Comparison of ENCODE assay signal across 8 cellular contexts in the genomic region with DNA sequence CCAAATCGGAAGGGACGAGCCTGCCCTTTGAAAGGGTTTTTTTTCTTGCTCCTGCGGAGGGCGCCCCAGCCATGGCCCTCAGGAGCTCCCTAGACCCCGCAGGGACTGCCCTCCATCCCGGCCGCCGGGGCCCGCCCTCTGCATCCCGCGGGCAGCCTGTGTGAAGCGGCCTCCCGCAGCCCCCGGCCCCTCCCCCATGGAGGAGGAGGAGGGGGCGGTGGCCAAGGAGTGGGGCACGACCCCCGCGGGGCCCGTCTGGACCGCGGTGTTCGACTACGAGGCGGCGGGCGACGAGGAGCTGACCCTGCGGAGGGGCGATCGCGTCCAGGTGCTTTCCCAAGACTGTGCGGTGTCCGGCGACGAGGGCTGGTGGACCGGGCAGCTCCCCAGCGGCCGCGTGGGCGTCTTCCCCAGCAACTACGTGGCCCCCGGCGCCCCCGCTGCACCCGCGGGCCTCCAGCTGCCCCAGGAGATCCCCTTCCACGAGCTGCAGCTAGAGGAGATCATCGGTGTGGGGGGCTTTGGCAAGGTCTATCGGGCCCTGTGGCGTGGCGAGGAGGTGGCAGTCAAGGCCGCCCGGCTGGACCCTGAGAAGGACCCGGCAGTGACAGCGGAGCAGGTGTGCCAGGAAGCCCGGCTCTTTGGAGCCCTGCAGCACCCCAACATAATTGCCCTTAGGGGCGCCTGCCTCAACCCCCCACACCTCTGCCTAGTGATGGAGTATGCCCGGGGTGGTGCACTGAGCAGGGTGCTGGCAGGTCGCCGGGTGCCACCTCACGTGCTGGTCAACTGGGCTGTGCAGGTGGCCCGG. TPM values are rescaled to one million over a fixed set of nuclear protein-coding genes. Genes with fewer than 3 reads are reported as not detected.
DNase-seq lines count a peak whose midpoint lies in the region; ATAC-seq, FAIRE-seq and TF ChIP-seq lines count a peak whose summit lies in the region.

No MANE protein-coding gene starts in this region.

- TF ChIP-seq CTCF in AG09309 (IDR thresholded peaks at IDR 0.05; ENCODE audit: control insufficient read depth, insufficient read depth, low read depth, low read length, missing control alignments) (no peak), GM12874 (IDR thresholded peaks at IDR 0.05; ENCODE audit: insufficient read depth, low read depth, low read length) (peak; percentile 25), activated B cell treated with CpG ODN at 0.5 μM for 24 hours (IDR thresholded peaks at IDR 0.05) (no peak), esophagus muscularis mucosa (IDR thresholded peaks at IDR 0.05) (no peak), nephron progenitor cell (IDR thresholded peaks at IDR 0.05) (no peak)

- H3K9me3 Mint-ChIP-seq in activated B cell treated with CpG ODN at 0.5 μM for 24 hours (no peaks in the 10 kb centered on the region), nephron progenitor cell (no peaks in the 10 kb centered on the region)

- no peak for TF ChIP-seq EP300 in esophagus muscularis mucosa (IDR thresholded peaks at IDR 0.05)

- H3K4me3 Mint-ChIP-seq in activated B cell treated with CpG ODN at 0.5 μM for 24 hours (peak overlapping the region; percentile 63), nephron progenitor cell (peak overlapping the region; percentile 70)

- no peaks in the 10 kb centered on the region for H3K36me3 Mint-ChIP-seq in activated B cell treated with CpG ODN at 0.5 μM for 24 hours (ENCODE audit: low read depth)
- no peaks in the 10 kb centered on the region for H3K36me3 Mint-ChIP-seq in nephron progenitor cell (ENCODE audit: low read depth)

- H3K27ac Mint-ChIP-seq in activated B cell treated with CpG ODN at 0.5 μM for 24 hours (no peak overlapping the region), nephron progenitor cell (no peak overlapping the region)

- H3K4me3 ChIP-seq in AG09309 (ENCODE audit: control insufficient read depth, low read depth, low read length) (peak overlapping the region; percentile 81), esophagus muscularis mucosa (peak overlapping the region; percentile 76 to 99 (median 92))

- CTCF ChIA-PET in activated B cell treated with CpG ODN at 0.5 μM for 24 hours (lab: Charles Lee), result no interaction called here

- no peaks in the 10 kb centered on the region for H3K9me3 ChIP-seq in esophagus muscularis mucosa

- H3K27me3 Mint-ChIP-seq in activated B cell treated with CpG ODN at 0.5 μM for 24 hours, result no peaks in the 10 kb centered on the region
- peaks cover 29% of the 10 kb centered on the region for H3K27me3 Mint-ChIP-seq in nephron progenitor cell (ENCODE audit: low read depth, poor library complexity)

- H3K4me1 ChIP-seq in esophagus muscularis mucosa, result peaks cover 14 to 42% (median 31%) of the 10 kb centered on the region in 4 donors

- POLR2A ChIA-PET in activated B cell treated with CpG ODN at 0.5 μM for 24 hours (lab: Charles Lee), result interaction anchor here (0.6 to 0.7 kb wide), 2 partner anchors 157 to 469 kb away, joined by 3 to 4 read pairs; a partner anchor contains a TSS

- 17% methylated on average over 19 of the region's 62 CpGs for WGBS in esophagus muscularis mucosa

- DNase-seq in AG09309 (ENCODE audit: low read depth) (no peak), HTR-8/SVneo (ENCODE audit: insufficient read length, low spot score) (peak; percentile 32), activated B cell treated with CpG ODN at 0.5 μM for 24 hours (peak; percentile 22), esophagus muscularis mucosa (ENCODE audit: extremely low spot score) (no peak), nephron progenitor cell (peak; percentile 74), 8988T (no peak)

- peak overlapping the region; percentile 94 to 99 (median 98) for H3K27ac ChIP-seq in esophagus muscularis mucosa (replicated peaks in 1 of 4)

- H3K27me3 ChIP-seq in esophagus muscularis mucosa, result no peaks in the 10 kb centered on the region

- H3K4me1 Mint-ChIP-seq in activated B cell treated with CpG ODN at 0.5 μM for 24 hours (peaks cover 31% of the 10 kb centered on the region), nephron progenitor cell (peaks cover 15% of the 10 kb centered on the region)

- FAIRE-seq in HTR-8/SVneo (lab: Jason Lieb, UNC), result no peak

- intact Hi-C loops in activated B cell treated with CpG ODN at 0.5 μM for 24 hours (cut with micrococcal nuclease) (loop anchor here (1.0 to 2.0 kb wide), 4 partner anchors 27 to 156 kb away; a partner anchor contains a TSS), esophagus muscularis mucosa (cut with DNase I) (no loop called here)

- ATAC-seq in activated B cell treated with CpG ODN at 0.5 μM for 24 hours (ENCODE audit: low read depth) (peak; percentile 5), HG02759 (IDR thresholded peaks at IDR 0.05; ENCODE audit: unreplicated experiment) (no peak)

- H3K36me3 ChIP-seq in esophagus muscularis mucosa, result no peaks in the 10 kb centered on the region

- TF ChIP-seq POLR2A in esophagus muscularis mucosa (IDR thresholded peaks at IDR 0.05; ENCODE audit: low read depth), result no peak

RNA-seq across cellular contexts. Expression of a gene that starts 0.8 kb away (rescaled TPM):
- 16.4 and 20.5 TPM in 2 replicates for total RNA-seq in activated B cell treated with CpG ODN at 0.5 μM for 24 hours
- 10 to 100 TPM; 10.1 to 25.9 (median 20.8) TPM for total RNA-seq in esophagus muscularis mucosa

RNA-seq across cellular contexts. Expression of a gene that starts 26.1 kb away (rescaled TPM):
- total RNA-seq in activated B cell treated with CpG ODN at 0.5 μM for 24 hours, result not detected in 2 replicates
- total RNA-seq in esophagus muscularis mucosa, result not detected

RNA-seq across cellular contexts. Expression of a gene that starts 34.4 kb away (rescaled TPM):
- 0.16 and 0.42 TPM in 2 replicates for total RNA-seq in activated B cell treated with CpG ODN at 0.5 μM for 24 hours
- total RNA-seq in esophagus muscularis mucosa, result under 1 TPM in 1 of 4 donors, not detected in 3; 0.97 TPM

Comparison
In these comparisons a context has a peak if more than half of its experiments do, and no peak if none do; other contexts are left out.
1. DNase-seq: peak in HTR-8/SVneo (single experiment), activated B cell treated with CpG ODN at 0.5 μM for 24 hours (single experiment) and nephron progenitor cell (single experiment); none in AG09309 (single experiment), esophagus muscularis mucosa (single experiment) and 8988T (single experiment).